5 cellular contexts compared by ENCODE assay signal in the genomic region with DNA sequence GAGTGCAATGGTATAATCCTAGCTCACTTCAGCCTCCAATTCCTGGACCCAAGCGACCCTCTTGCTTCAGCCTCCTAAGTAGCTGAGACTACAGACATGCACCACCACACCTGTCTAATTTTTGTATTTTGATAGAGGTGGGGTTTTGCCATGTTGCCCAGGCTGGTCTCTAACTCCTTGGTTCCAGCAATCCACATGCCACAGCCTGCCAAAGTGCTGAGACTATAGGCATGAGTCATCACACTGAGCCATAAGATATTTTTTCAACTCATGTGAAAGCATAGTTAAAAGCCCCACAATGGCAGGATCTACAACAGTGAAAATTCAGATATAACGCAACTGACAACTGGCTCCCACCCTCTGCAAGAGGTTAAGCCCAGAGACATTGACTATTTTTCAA.
DNase-seq lines count a peak whose midpoint lies in the region; ATAC-seq and TF ChIP-seq lines count a peak whose summit lies in the region.
"Not testable (repeated sequence)": the region's sequence is repeated elsewhere in the genome, so short reads cannot be mapped to it uniquely, and the experiment has no call there.

No MANE protein-coding gene starts in this region.

- H3K4me3 ChIP-seq in MG63; RWPE2 (ENCODE audit: severe bottlenecking); epithelial cell of esophagus (ENCODE audit: low read length): not testable (repeated sequence)

- H3K36me3 ChIP-seq in MG63; RWPE2 (ENCODE audit: low read depth): not testable (repeated sequence)

- H3K4me1 ChIP-seq in RWPE2 (ENCODE audit: insufficient read depth, poor library complexity, severe bottlenecking): not testable (repeated sequence)

- TF ChIP-seq CTCF in RWPE2 (IDR thresholded peaks at IDR 0.05; ENCODE audit: poor library complexity, severe bottlenecking); epithelial cell of esophagus (IDR thresholded peaks at IDR 0.05; ENCODE audit: insufficient read depth, low read depth, low read length, missing control alignments): not testable (repeated sequence)

- H3K27ac ChIP-seq in RWPE2 (ENCODE audit: poor library complexity, severe bottlenecking): not testable (repeated sequence)

- H3K27me3 ChIP-seq in MG63; RWPE2 (ENCODE audit: insufficient read depth, poor library complexity, severe bottlenecking): not testable (repeated sequence)

- H3K9me3 ChIP-seq in MG63; RWPE2 (ENCODE audit: severe bottlenecking): not testable (repeated sequence)

- DNase-seq in COLO829 (ENCODE audit: low spot score): peak; percentile 0
- DNase-seq in HT1080 (ENCODE audit: low read depth): peak; percentile 13
- peak; percentile 56 for DNase-seq in MG63
- not testable (repeated sequence) for DNase-seq in RWPE2 (ENCODE audit: low spot score)
- peak; percentile 5 for DNase-seq in epithelial cell of esophagus (ENCODE audit: low read depth)

- peak; percentile 58; the same call in 2 of the 3 replicates for ATAC-seq in RWPE2 (ENCODE audit: low read depth)
